6 cellular contexts compared by ENCODE assay signal in the genomic region with DNA sequence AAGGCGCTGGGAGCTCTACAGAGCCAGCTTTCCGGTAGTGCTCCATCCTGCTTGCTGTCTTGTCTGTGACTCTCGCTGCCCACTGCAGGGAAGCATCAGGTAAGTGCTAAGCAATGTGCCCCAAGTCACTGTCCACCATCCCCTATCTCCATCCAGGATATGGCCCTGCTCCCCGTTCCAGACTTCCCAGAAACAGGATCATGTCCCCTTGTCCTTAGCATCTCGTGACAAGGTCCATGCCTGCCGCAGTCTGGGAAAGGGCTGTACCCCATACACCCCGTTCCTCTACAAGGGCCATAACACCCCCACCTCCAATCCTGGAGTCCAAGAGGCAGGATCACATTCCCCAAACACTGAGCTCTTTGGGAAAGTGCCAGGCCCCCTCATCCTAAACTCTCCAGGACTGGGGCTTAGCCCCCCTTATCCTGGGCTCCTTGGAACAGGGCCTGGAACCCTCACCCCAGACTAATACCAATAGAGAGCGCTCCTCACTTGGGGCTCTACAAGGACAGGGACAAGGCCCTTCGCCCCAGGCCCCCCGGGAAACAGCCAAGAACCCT. TPM values are rescaled to one million over a fixed set of nuclear protein-coding genes. Genes with fewer than 3 reads are reported as not detected.
A peak's percentile ranks its signal among the peaks of the same experiment; 100 is the strongest.
DNase-seq lines count a peak whose midpoint lies in the region; ATAC-seq and TF ChIP-seq lines count a peak whose summit lies in the region.

No MANE protein-coding gene starts in this region.

- peaks cover 21% of the 10 kb centered on the region for H3K4me1 Mint-ChIP-seq in activated CD4-positive, alpha-beta T cell treated with anti-CD3 and anti-CD28 coated beads, Interleukin-2, amount 10 ng/mL, durations not matched to agents 24 days and 14 days
- H3K4me1 Mint-ChIP-seq in central memory CD8-positive, alpha-beta T cell: peaks cover 31% of the 10 kb centered on the region

- H3K27me3 ChIP-seq in osteoblast (ENCODE audit: insufficient read depth, low read length): no peaks in the 10 kb centered on the region

- peak overlapping the region; percentile 83 for H3K4me2 ChIP-seq in osteoblast (ENCODE audit: insufficient read depth, low read length)

- H3K9me3 ChIP-seq in osteoblast (ENCODE audit: low read depth, low read length): no peaks in the 10 kb centered on the region

- H3K36me3 ChIP-seq in osteoblast (ENCODE audit: insufficient read depth, low read length): peaks cover 24% of the 10 kb centered on the region

- H2AFZ ChIP-seq in osteoblast (ENCODE audit: low read length): peak overlapping the region; percentile 96

- H3K79me2 ChIP-seq in osteoblast (ENCODE audit: insufficient read depth, low read length): peaks cover 11% of the 10 kb centered on the region

- H3K4me3 Mint-ChIP-seq in activated CD4-positive, alpha-beta T cell treated with anti-CD3 and anti-CD28 coated beads, Interleukin-2, amount 10 ng/mL, durations not matched to agents 24 days and 14 days: peak overlapping the region; percentile 96
- H3K4me3 Mint-ChIP-seq in central memory CD8-positive, alpha-beta T cell: peak overlapping the region; percentile 88

- H3K27ac Mint-ChIP-seq in activated CD4-positive, alpha-beta T cell treated with anti-CD3 and anti-CD28 coated beads, Interleukin-2, amount 10 ng/mL, durations not matched to agents 24 days and 14 days: peak overlapping the region; percentile 97
- H3K27ac Mint-ChIP-seq in central memory CD8-positive, alpha-beta T cell (ENCODE audit: low read depth): peak overlapping the region; percentile 91

- peak overlapping the region; percentile 85 for H3K27ac ChIP-seq in osteoblast (ENCODE audit: low read depth, low read length)

- peak overlapping the region; percentile 94 for H3K4me3 ChIP-seq in osteoblast (ENCODE audit: insufficient read depth, low read length)

- no peak for TF ChIP-seq CTCF in osteoblast (IDR thresholded peaks at IDR 0.05; ENCODE audit: extremely low read depth, low read depth, low read length)

- no peak for ATAC-seq in central memory CD8-positive, alpha-beta T cell (replicated peaks; ENCODE audit: extremely low read depth, poor library complexity, severe bottlenecking)
- ATAC-seq in HG03196 (IDR thresholded peaks at IDR 0.05; ENCODE audit: unreplicated experiment) (no peak), GM18873 (IDR thresholded peaks at IDR 0.05; ENCODE audit: low FRiP score, unreplicated experiment) (no peak)

- peaks cover 12% of the 10 kb centered on the region for H3K4me1 ChIP-seq in osteoblast (ENCODE audit: insufficient read depth, low read length)

- intact Hi-C loops in activated CD4-positive, alpha-beta T cell treated with anti-CD3 and anti-CD28 coated beads, Interleukin-2, amount 10 ng/mL, durations not matched to agents 24 days and 14 days (cut with micrococcal nuclease): loop anchor here (5.0 kb wide), 2 partner anchors 91 to 484 kb away; partner anchors contain the start of gene DCAF12

- no peaks in the 10 kb centered on the region for H3K9me3 Mint-ChIP-seq in activated CD4-positive, alpha-beta T cell treated with anti-CD3 and anti-CD28 coated beads, Interleukin-2, amount 10 ng/mL, durations not matched to agents 24 days and 14 days
- H3K9me3 Mint-ChIP-seq in central memory CD8-positive, alpha-beta T cell: no peaks in the 10 kb centered on the region

- H3K27me3 Mint-ChIP-seq in activated CD4-positive, alpha-beta T cell treated with anti-CD3 and anti-CD28 coated beads, Interleukin-2, amount 10 ng/mL, durations not matched to agents 24 days and 14 days: no peaks in the 10 kb centered on the region
- no peaks in the 10 kb centered on the region for H3K27me3 Mint-ChIP-seq in central memory CD8-positive, alpha-beta T cell

- H3K36me3 Mint-ChIP-seq in activated CD4-positive, alpha-beta T cell treated with anti-CD3 and anti-CD28 coated beads, Interleukin-2, amount 10 ng/mL, durations not matched to agents 24 days and 14 days (ENCODE audit: low read depth): peaks cover 22% of the 10 kb centered on the region
- peaks cover 15% of the 10 kb centered on the region for H3K36me3 Mint-ChIP-seq in central memory CD8-positive, alpha-beta T cell (ENCODE audit: insufficient read depth)

- no peaks in the 10 kb centered on the region for H4K20me1 ChIP-seq in osteoblast (ENCODE audit: insufficient read depth, low read length)

- peak; percentile 70 for DNase-seq in activated CD4-positive, alpha-beta T cell treated with anti-CD3 and anti-CD28 coated beads, Interleukin-2, amount 10 ng/mL, durations not matched to agents 24 days and 14 days
- no peak for DNase-seq in activated CD4-positive, alpha-beta T cell treated with anti-CD3 and anti-CD28 coated beads, Interleukin-2, amount 50 U/mL, for 48 hours
- DNase-seq in central memory CD8-positive, alpha-beta T cell (ENCODE audit: low spot score in 2 of 2): no peak
- no peak for DNase-seq in osteoblast (ENCODE audit: insufficient read length, low spot score, missing footprints)

RNA-seq across cellular contexts. Expression of gene RPP25L, which starts 0.6 kb away (rescaled TPM):
- total RNA-seq in activated CD4-positive, alpha-beta T cell treated with anti-CD3 and anti-CD28 coated beads, Interleukin-2, amount 10 ng/mL, durations not matched to agents 24 days and 14 days: 34.8 and 36.1 TPM in 2 replicates
- 17.7 and 19.2 TPM in 2 replicates for total RNA-seq in osteoblast

RNA-seq across cellular contexts. Expression of gene DCTN3, which starts 9.0 kb away (rescaled TPM):
- 50.9 and 57.0 TPM in 2 replicates for total RNA-seq in activated CD4-positive, alpha-beta T cell treated with anti-CD3 and anti-CD28 coated beads, Interleukin-2, amount 10 ng/mL, durations not matched to agents 24 days and 14 days
- 84.0 and 90.5 TPM in 2 replicates for total RNA-seq in osteoblast

RNA-seq across cellular contexts. Expression of gene ARID3C, which starts 17.5 kb away (rescaled TPM):
- 0.14 TPM in 1 of 2 replicates, not detected in the other for total RNA-seq in activated CD4-positive, alpha-beta T cell treated with anti-CD3 and anti-CD28 coated beads, Interleukin-2, amount 10 ng/mL, durations not matched to agents 24 days and 14 days
- total RNA-seq in osteoblast: under 0.01 TPM in 1 of 2 replicates, not detected in the other

RNA-seq across cellular contexts. Expression of gene CNTFR, which starts 21.8 kb away (rescaled TPM):
- total RNA-seq in activated CD4-positive, alpha-beta T cell treated with anti-CD3 and anti-CD28 coated beads, Interleukin-2, amount 10 ng/mL, durations not matched to agents 24 days and 14 days: not detected in 2 replicates
- under 0.01 TPM in 1 of 2 replicates, not detected in the other for total RNA-seq in osteoblast

RNA-seq across cellular contexts. Expression of gene SIGMAR1, which starts 26.3 kb away (rescaled TPM):
- 117 and 128 TPM in 2 replicates for total RNA-seq in activated CD4-positive, alpha-beta T cell treated with anti-CD3 and anti-CD28 coated beads, Interleukin-2, amount 10 ng/mL, durations not matched to agents 24 days and 14 days
- total RNA-seq in osteoblast: 72.7 and 73.4 TPM in 2 replicates
